Comparison of ENCODE assay signal across 1 cellular context in the genomic region with DNA sequence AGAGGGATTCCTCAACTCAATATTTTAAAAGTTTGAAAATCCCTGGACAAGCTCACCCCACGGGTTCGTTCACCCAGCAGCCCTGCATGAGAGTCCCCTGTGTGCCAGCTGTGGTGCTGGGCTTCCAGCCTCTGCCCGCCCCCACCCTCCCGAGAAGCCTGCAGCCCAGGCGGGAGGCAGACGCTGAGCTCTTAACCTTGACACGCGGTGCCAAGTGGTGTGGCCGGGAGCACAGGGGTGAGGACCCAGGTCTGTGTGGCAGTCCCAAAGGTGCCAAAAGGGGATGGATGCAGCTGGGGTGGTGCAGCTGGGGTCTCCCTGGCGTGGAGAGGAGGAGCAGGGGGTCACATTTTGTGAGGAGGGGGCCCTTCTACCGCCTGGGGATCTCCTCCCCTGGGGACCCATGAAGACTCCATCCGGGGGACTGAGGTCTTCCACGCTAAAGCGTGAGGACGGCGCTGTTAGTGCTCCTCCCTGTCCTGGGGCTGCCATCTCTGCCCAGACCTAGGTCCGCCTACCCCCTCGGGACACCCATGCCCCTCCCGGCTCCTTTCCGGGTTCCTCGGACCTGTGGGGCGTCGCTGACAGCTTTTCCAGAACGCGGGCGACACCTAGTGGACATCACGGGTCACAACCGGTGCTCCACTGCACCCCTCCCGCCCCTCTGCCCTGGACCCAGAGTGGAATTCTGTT.
TF ChIP-seq lines count a peak whose summit lies in the region.

No MANE protein-coding gene starts in this region.

TF ChIP-seq in HEK293, 187 proteins besides CTCF, POLR2A, EP300 and RAD21 (continued from another document):
- TF ChIP-seq, protein P1, sequence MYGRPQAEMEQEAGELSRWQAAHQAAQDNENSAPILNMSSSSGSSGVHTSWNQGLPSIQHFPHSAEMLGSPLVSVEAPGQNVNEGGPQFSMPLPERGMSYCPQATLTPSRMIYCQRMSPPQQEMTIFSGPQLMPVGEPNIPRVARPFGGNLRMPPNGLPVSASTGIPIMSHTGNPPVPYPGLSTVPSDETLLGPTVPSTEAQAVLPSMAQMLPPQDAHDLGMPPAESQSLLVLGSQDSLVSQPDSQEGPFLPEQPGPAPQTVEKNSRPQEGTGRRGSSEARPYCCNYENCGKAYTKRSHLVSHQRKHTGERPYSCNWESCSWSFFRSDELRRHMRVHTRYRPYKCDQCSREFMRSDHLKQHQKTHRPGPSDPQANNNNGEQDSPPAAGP (tag by site-specific recombination; IDR thresholded peaks at IDR 0.05): 0 out of 2 replicates have a peak, but pooled peaks have one; percentile 48
- peak; percentile 14; the same call in 1 of the 2 replicates for TF ChIP-seq ZBTB48 (tag by site-specific recombination; IDR thresholded peaks at IDR 0.05)
- TF ChIP-seq ZNF391 (tag by site-specific recombination; IDR thresholded peaks at IDR 0.05; ENCODE audit: borderline replicate concordance, low read depth): peak; percentile 58; the same call in 1 of the 2 replicates
- no peak for TF ChIP-seq ZNF623 (tag by site-specific recombination; IDR thresholded peaks at IDR 0.05)
- no peak for TF ChIP-seq SP2 (tag by site-specific recombination; IDR thresholded peaks at IDR 0.05)
- no peak for TF ChIP-seq ZNF16 (tag by site-specific recombination; IDR thresholded peaks at IDR 0.05; ENCODE audit: low read depth)
- TF ChIP-seq ZNF132 (tag by site-specific recombination; IDR thresholded peaks at IDR 0.05; ENCODE audit: borderline replicate concordance): no peak
- no peak for TF ChIP-seq ZNF121 (tag by site-specific recombination; IDR thresholded peaks at IDR 0.05)
- TF ChIP-seq ZFP37 (tag by site-specific recombination; IDR thresholded peaks at IDR 0.05): no peak
- no peak for TF ChIP-seq ATF2 (tag by site-specific recombination; IDR thresholded peaks at IDR 0.05; ENCODE audit: low read depth)
- no peak for TF ChIP-seq ZNF677 (tag by site-specific recombination; IDR thresholded peaks at IDR 0.05)
- no peak for TF ChIP-seq IKZF3 (tag by site-specific recombination; IDR thresholded peaks at IDR 0.05)
- no peak for TF ChIP-seq ZSCAN23 (tag by site-specific recombination; IDR thresholded peaks at IDR 0.05)
- TF ChIP-seq ZNF341 (tag by site-specific recombination; IDR thresholded peaks at IDR 0.05; ENCODE audit: low read depth): peak; percentile 75
- no peak for TF ChIP-seq ZNF239 (tag by site-specific recombination; IDR thresholded peaks at IDR 0.05)
- no peak for TF ChIP-seq ZNF544 (tag by site-specific recombination; IDR thresholded peaks at IDR 0.05)
- no peak for TF ChIP-seq KLF10 (tag by site-specific recombination; IDR thresholded peaks at IDR 0.05)
- no peak for TF ChIP-seq ZFP41 (tag by site-specific recombination; IDR thresholded peaks at IDR 0.05; ENCODE audit: borderline replicate concordance)
- TF ChIP-seq ZNF473 (tag by site-specific recombination; IDR thresholded peaks at IDR 0.05): no peak
- TF ChIP-seq, protein P2, sequence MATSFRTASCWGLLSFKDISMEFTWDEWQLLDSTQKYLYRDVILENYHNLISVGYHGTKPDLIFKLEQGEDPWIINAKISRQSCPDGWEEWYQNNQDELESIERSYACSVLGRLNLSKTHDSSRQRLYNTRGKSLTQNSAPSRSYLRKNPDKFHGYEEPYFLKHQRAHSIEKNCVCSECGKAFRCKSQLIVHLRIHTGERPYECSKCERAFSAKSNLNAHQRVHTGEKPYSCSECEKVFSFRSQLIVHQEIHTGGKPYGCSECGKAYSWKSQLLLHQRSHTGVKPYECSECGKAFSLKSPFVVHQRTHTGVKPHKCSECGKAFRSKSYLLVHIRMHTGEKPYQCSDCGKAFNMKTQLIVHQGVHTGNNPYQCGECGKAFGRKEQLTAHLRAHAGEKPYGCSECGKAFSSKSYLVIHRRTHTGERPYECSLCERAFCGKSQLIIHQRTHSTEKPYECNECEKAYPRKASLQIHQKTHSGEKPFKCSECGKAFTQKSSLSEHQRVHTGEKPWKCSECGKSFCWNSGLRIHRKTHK (tag by site-specific recombination; IDR thresholded peaks at IDR 0.05): no peak
- TF ChIP-seq KLF9 (tag by site-specific recombination; IDR thresholded peaks at IDR 0.05; ENCODE audit: low read depth): no peak
- no peak for TF ChIP-seq ZNF174 (tag by site-specific recombination; IDR thresholded peaks at IDR 0.05)
- no peak for TF ChIP-seq ZNF777 (tag by site-specific recombination; IDR thresholded peaks at IDR 0.05; ENCODE audit: borderline replicate concordance)
- no peak for TF ChIP-seq ZNF175 (tag by site-specific recombination; IDR thresholded peaks at IDR 0.05)
- no peak for TF ChIP-seq TCF7L2 (IDR thresholded peaks at IDR 0.05; ENCODE audit: borderline replicate concordance, low read depth, low read length)
